Comparison of ENCODE assay signal across 11 cellular contexts in the genomic region with DNA sequence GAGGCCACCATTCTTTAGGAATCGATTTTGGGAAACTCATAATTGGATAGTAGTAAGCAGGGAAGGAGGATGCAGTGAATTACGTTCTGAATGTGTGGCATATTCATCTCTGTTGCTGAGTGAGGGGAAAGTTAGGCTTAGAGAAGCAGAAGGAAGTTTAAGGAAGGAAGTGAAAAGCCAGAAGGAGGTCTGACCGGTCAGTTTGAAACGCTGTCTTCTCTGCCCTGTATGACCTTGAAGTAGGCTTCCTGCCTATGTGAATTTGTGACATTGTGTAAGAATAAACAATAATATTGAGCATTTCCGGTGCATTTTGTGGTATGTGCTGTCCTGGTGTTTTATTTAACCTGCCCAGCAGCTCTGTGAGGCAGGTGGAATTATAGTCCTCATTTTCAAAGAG.
DNase-seq lines count a peak whose midpoint lies in the region; ATAC-seq, FAIRE-seq and TF ChIP-seq lines count a peak whose summit lies in the region.
"Had no signal": no experiment of that assay in that cellular context is flagged by ENCODE, and none has a peak within 500 bp of the region (broad histone marks: within the 10 kb centered on the region; RNA-seq: fewer than 3 reads in every experiment).

No MANE protein-coding gene starts in this region.

- H3K9ac ChIP-seq in Loucy (ENCODE audit: low read depth, low read length, poor library complexity, severe bottlenecking): peak overlapping the region; percentile 59
- H3K9ac ChIP-seq in kidney (ENCODE audit: low read length in 2 of 2): no peak overlapping the region

- H3K36me3 ChIP-seq in Loucy (ENCODE audit: insufficient read depth, low read length): no peaks in the 10 kb centered on the region
- H3K36me3 ChIP-seq in heart right ventricle: peaks cover 0 to 14% (median 0%) of the 10 kb centered on the region in 9 donors
- H3K36me3 ChIP-seq in kidney (ENCODE audit: control insufficient read depth in 1 of 2, insufficient read depth in 2 of 2, low read length in 2 of 2): no peaks in the 10 kb centered on the region

- DNase-seq in CD14-positive monocyte (ENCODE audit: low spot score): no peak
- no peak for DNase-seq in heart right ventricle
- no peak for DNase-seq in NCI-H446 (lab: John Stamatoyannopoulos, UW)
- DNase-seq in kidney: no peak
- no peak for DNase-seq in activated CD4-positive, alpha-beta T cell treated with anti-CD3 and anti-CD28 coated beads, Interleukin-2, amount 50 U/mL, for 4 hours
- DNase-seq in NCI-H1105 treated with DMSO at 0.1 percent for 48 hours (lab: John Stamatoyannopoulos, UW): no peak
- DNase-seq: amniotic stem cell; NCI-H1092 treated with DMSO at 0.1 percent for 48 hours; stimulated activated naive CD8-positive, alpha-beta T cell treated with anti-CD3 and anti-CD28 coated beads, Interleukin-15, Interleukin-2, amounts not matched to agents 100 U/mL and 50 U/mL, for 24 hours had no signal

- H3K4me1 Mint-ChIP-seq in CD14-positive monocyte: peaks cover 42% of the 10 kb centered on the region

- no peak for TF ChIP-seq CTCF in CD14-positive monocyte (IDR thresholded peaks at IDR 0.05)
- TF ChIP-seq CTCF in Loucy (conservative IDR thresholded peaks at IDR 0.05; ENCODE audit: low read length): no peak
- TF ChIP-seq CTCF in heart right ventricle (IDR thresholded peaks at IDR 0.05): no peak
- no peak for TF ChIP-seq CTCF in kidney (IDR thresholded peaks at IDR 0.05; ENCODE audit: borderline replicate concordance, extremely low read depth, insufficient read depth)

- no peaks in the 10 kb centered on the region for H3K9me3 Mint-ChIP-seq in CD14-positive monocyte

- peak; percentile 57 for ATAC-seq in GM21423 (IDR thresholded peaks at IDR 0.05; ENCODE audit: unreplicated experiment)
- ATAC-seq in heart right ventricle: peak in 6 of 8 donors; percentile 7 to 50 (median 26)
- ATAC-seq: stimulated activated naive CD8-positive, alpha-beta T cell treated with anti-CD3 and anti-CD28 coated beads, Interleukin-15, Interleukin-2, amounts not matched to agents 100 U/mL and 50 U/mL, for 24 hours had no signal

- H4K20me1 ChIP-seq in Loucy (ENCODE audit: insufficient read depth, low read length, poor library complexity, severe bottlenecking): peaks cover 5% of the 10 kb centered on the region

- FAIRE-seq in kidney (lab: Jason Lieb, UNC): no peak

- H3K4me3 Mint-ChIP-seq in CD14-positive monocyte: peak overlapping the region in 1 of 2 donors; percentile 61

- peaks cover 23% of the 10 kb centered on the region for H3K4me1 ChIP-seq in Loucy (ENCODE audit: insufficient read depth, low read length, poor library complexity, severe bottlenecking)
- H3K4me1 ChIP-seq in heart right ventricle: peaks cover 9 to 98% (median 78%) of the 10 kb centered on the region in 9 donors
- H3K4me1 ChIP-seq in kidney (ENCODE audit: control insufficient read depth in 1 of 2, insufficient read depth in 1 of 2, low read depth in 1 of 2, low read length in 2 of 2): peaks cover 3 to 10% of the 10 kb centered on the region in 2 donors

- no peak overlapping the region for H2AFZ ChIP-seq in Loucy (ENCODE audit: low read length)

- 23 to 35% methylated on average over 5 of the region's 5 CpGs for WGBS in heart right ventricle, 2 donors

- peaks cover 23% of the 10 kb centered on the region for H3K79me2 ChIP-seq in Loucy (ENCODE audit: insufficient read depth, low read length)

- no peaks in the 10 kb centered on the region for H3K27me3 Mint-ChIP-seq in CD14-positive monocyte (ENCODE audit: low read depth in 3 of 3)

- no peak overlapping the region for H3K4me3 ChIP-seq in Loucy (ENCODE audit: low read length, poor library complexity, severe bottlenecking)
- H3K4me3 ChIP-seq in heart right ventricle: no peak overlapping the region
- H3K4me3 ChIP-seq in kidney (ENCODE audit: low read length in 2 of 2): no peak overlapping the region

- H3K9me3 ChIP-seq in Loucy (ENCODE audit: insufficient read depth, low read depth, low read length) (no peaks in the 10 kb centered on the region), heart right ventricle (no peaks in the 10 kb centered on the region), kidney (ENCODE audit: control insufficient read depth in 1 of 2, low read length in 2 of 2) (no peaks in the 10 kb centered on the region)

- peak overlapping the region; percentile 61 to 85 (median 77) for H3K27ac Mint-ChIP-seq in CD14-positive monocyte

- peak overlapping the region in 9 of 10 donors; percentile 13 to 74 (median 59) for H3K27ac ChIP-seq in heart right ventricle
- no peak overlapping the region for H3K27ac ChIP-seq in kidney (ENCODE audit: low read depth in 2 of 2, low read length in 2 of 2)

- peaks cover 2 to 4% of the 10 kb centered on the region in 2 donors for H3K36me3 Mint-ChIP-seq in CD14-positive monocyte

- no peaks in the 10 kb centered on the region for H3K27me3 ChIP-seq in Loucy (ENCODE audit: insufficient read depth, low read length, poor library complexity, severe bottlenecking)
- H3K27me3 ChIP-seq in heart right ventricle: no peaks in the 10 kb centered on the region

- intact Hi-C loops in CD14-positive monocyte (cut with micrococcal nuclease) (no loop called here), heart right ventricle (cut with DNase I) (no loop called here), kidney (cut with DNase I) (no loop called here)

- H3F3A ChIP-seq in Loucy (ENCODE audit: low read depth): peaks cover 6% of the 10 kb centered on the region; the same call in 1 of the 2 replicates

- H3K4me2 ChIP-seq in Loucy (ENCODE audit: low read depth, low read length, poor library complexity, severe bottlenecking): peak overlapping the region; percentile 53

- no peaks in the 10 kb centered on the region for H3K9me2 ChIP-seq in Loucy (replicated peaks; ENCODE audit: low read depth, low read length)

Comparison
In these comparisons a context has a peak if more than half of its experiments do, and no peak if none do; other contexts are left out.
1. H3K27ac ChIP-seq: peak in heart right ventricle (9 of 10); none in kidney (0 of 2).